14 cellular contexts compared by ENCODE assay signal in the genomic region with DNA sequence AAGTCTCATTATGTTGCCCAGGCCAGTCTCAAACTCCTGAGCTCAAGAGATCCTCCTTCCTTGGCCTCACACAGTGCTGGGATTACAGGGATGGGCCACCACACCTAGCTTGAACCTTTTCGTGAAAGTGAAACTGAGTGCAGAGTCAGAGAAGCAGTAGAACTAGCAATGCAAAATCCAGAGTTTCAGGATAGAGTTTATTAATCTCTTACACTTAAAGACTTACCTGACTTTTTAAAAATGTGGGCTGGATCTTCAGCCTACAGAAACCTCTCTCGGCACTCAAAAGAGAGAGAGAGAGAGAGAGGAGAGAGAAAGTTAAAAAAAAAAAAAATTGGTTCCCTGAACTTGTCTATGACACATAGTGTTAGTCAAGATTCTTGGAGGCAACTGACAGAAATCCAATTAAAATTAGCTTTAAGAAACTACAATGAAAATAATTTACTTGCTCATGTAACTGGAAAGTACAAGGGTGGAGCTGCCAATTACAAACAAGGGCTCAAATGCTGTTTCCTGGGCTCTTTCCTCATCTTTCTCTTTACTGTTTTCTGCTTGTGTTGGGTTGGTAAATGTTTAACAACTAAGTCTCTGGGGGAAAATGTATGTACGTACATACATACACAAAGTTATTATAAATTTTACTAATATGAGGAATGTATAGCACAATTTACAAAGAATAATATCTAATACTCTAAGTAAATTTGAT.
DNase-seq lines count a peak whose midpoint lies in the region; ATAC-seq and TF ChIP-seq lines count a peak whose summit lies in the region.
"Had no signal": no experiment of that assay in that cellular context is flagged by ENCODE, and none has a peak within 500 bp of the region (broad histone marks: within the 10 kb centered on the region; RNA-seq: fewer than 3 reads in every experiment).

No MANE protein-coding gene starts in this region.

- WGBS in adrenal gland, 4 donors = 76 to 94% (median 86%) methylated on average over 3 of the region's 3 CpGs

- H3K36me3 ChIP-seq in adrenal gland (replicated peaks in 1 of 2) = no peaks in the 10 kb centered on the region
- H3K36me3 ChIP-seq: gastroesophageal sphincter, uterus had no signal

- DNase-seq in activated naive CD4-positive, alpha-beta T cell treated with anti-CD3 and anti-CD28 coated beads for 36 hours = no peak
- DNase-seq in LoVo (ENCODE audit: low spot score) (peak; percentile 8), renal cortical epithelial cell (ENCODE audit: low read depth) (peak; percentile 40), NOMO-1 (lab: John Stamatoyannopoulos, UW; ENCODE audit: unreplicated experiment in 2 of 2) (no peak), progenitor cell of endocrine pancreas (ENCODE audit: low spot score, unreplicated experiment) (no peak), adrenal gland (no peak)
- DNase-seq: activated CD4-positive, alpha-beta T cell treated with anti-CD3 and anti-CD28 coated beads, Interleukin-2, amount 50 U/mL, for 48 hours; activated effector memory CD4-positive, alpha-beta T cell treated with anti-CD3 and anti-CD28 coated beads, Interleukin-2, amount 50 U/mL, for 16 hours; uterus had no signal

- no peak for TF ChIP-seq POLR2A in adrenal gland (IDR thresholded peaks at IDR 0.05)

- peaks cover 5% of the 10 kb centered on the region for H3K9me3 Mint-ChIP-seq in activated naive CD4-positive, alpha-beta T cell treated with anti-CD3 and anti-CD28 coated beads, Interleukin-2, amount 50 U/mL, for 24 hours
- peaks cover 8% of the 10 kb centered on the region for H3K9me3 Mint-ChIP-seq in activated naive CD4-positive, alpha-beta T cell treated with anti-CD3 and anti-CD28 coated beads for 36 hours
- peaks cover 11% of the 10 kb centered on the region for H3K9me3 Mint-ChIP-seq in progenitor cell of endocrine pancreas (ENCODE audit: low read depth)

- no peak overlapping the region for H3K27ac Mint-ChIP-seq in activated naive CD4-positive, alpha-beta T cell treated with anti-CD3 and anti-CD28 coated beads, Interleukin-2, amount 50 U/mL, for 24 hours
- H3K27ac Mint-ChIP-seq in activated naive CD4-positive, alpha-beta T cell treated with anti-CD3 and anti-CD28 coated beads for 36 hours = no peak overlapping the region
- no peak overlapping the region for H3K27ac Mint-ChIP-seq in progenitor cell of endocrine pancreas
- H3K27ac Mint-ChIP-seq: stimulated activated memory B cell treated with anti-CD40 and anti-IgM and Interleukin-4, amounts not matched to agents 10 μg/mL and 1 μg/mL and 100 μg/mL, for 72 hours; T-helper 2 cell treated with Interferon-gamma antibody and Interleukin-4, amounts not matched to agents 5 μg/mL and 100 μg/mL, for 36 hours had no signal

- CTCF ChIA-PET in activated naive CD4-positive, alpha-beta T cell treated with anti-CD3 and anti-CD28 coated beads for 36 hours (lab: Charles Lee) = interaction anchor here (0.6 to 1.3 kb wide), 5 partner anchors 11 to 233 kb away, joined by 3 to 7 read pairs (median 3); no protein-coding TSS in a partner anchor

- H3K4me1 Mint-ChIP-seq in activated naive CD4-positive, alpha-beta T cell treated with anti-CD3 and anti-CD28 coated beads, Interleukin-2, amount 50 U/mL, for 24 hours = peaks cover 40% of the 10 kb centered on the region
- H3K4me1 Mint-ChIP-seq in activated naive CD4-positive, alpha-beta T cell treated with anti-CD3 and anti-CD28 coated beads for 36 hours (ENCODE audit: low read depth) = peaks cover 32% of the 10 kb centered on the region
- peaks cover 13% of the 10 kb centered on the region for H3K4me1 Mint-ChIP-seq in progenitor cell of endocrine pancreas (ENCODE audit: low read depth)
- H3K4me1 Mint-ChIP-seq: stimulated activated memory B cell treated with anti-CD40 and anti-IgM and Interleukin-4, amounts not matched to agents 10 μg/mL and 1 μg/mL and 100 μg/mL, for 72 hours had no signal

- H3K36me3 Mint-ChIP-seq in activated naive CD4-positive, alpha-beta T cell treated with anti-CD3 and anti-CD28 coated beads, Interleukin-2, amount 50 U/mL, for 24 hours = peaks cover 3% of the 10 kb centered on the region
- no peaks in the 10 kb centered on the region for H3K36me3 Mint-ChIP-seq in activated naive CD4-positive, alpha-beta T cell treated with anti-CD3 and anti-CD28 coated beads for 36 hours (ENCODE audit: low read depth)
- H3K36me3 Mint-ChIP-seq in progenitor cell of endocrine pancreas (ENCODE audit: insufficient read depth) = peaks cover 3% of the 10 kb centered on the region
- H3K36me3 Mint-ChIP-seq: stimulated activated memory B cell treated with anti-CD40 and anti-IgM and Interleukin-4, amounts not matched to agents 10 μg/mL and 1 μg/mL and 100 μg/mL, for 72 hours had no signal

- peak overlapping the region; percentile 8 for H3K4me3 Mint-ChIP-seq in activated naive CD4-positive, alpha-beta T cell treated with anti-CD3 and anti-CD28 coated beads, Interleukin-2, amount 50 U/mL, for 24 hours
- H3K4me3 Mint-ChIP-seq in activated naive CD4-positive, alpha-beta T cell treated with anti-CD3 and anti-CD28 coated beads for 36 hours = no peak overlapping the region
- H3K4me3 Mint-ChIP-seq in progenitor cell of endocrine pancreas (ENCODE audit: low read depth) = no peak overlapping the region
- H3K4me3 Mint-ChIP-seq: stimulated activated memory B cell treated with anti-CD40 and anti-IgM and Interleukin-4, amounts not matched to agents 10 μg/mL and 1 μg/mL and 100 μg/mL, for 72 hours had no signal

- TF ChIP-seq CTCF in progenitor cell of endocrine pancreas (IDR thresholded peaks at IDR 0.05; ENCODE audit: unreplicated experiment) (no peak), adrenal gland (IDR thresholded peaks at IDR 0.05) (no peak)

- no peak overlapping the region for H3K4me3 ChIP-seq in adrenal gland
- H3K4me3 ChIP-seq: gastroesophageal sphincter, uterus had no signal

- H3K27me3 ChIP-seq in adrenal gland = no peaks in the 10 kb centered on the region
- H3K27me3 ChIP-seq: gastroesophageal sphincter, uterus had no signal

- intact Hi-C loops in activated naive CD4-positive, alpha-beta T cell treated with anti-CD3 and anti-CD28 coated beads for 36 hours (cut with micrococcal nuclease) = no loop called here
- intact Hi-C loops in adrenal gland (cut with DNase I) = no loop called here

- H3K9me3 ChIP-seq in adrenal gland (replicated peaks in 1 of 3) = no peaks in the 10 kb centered on the region
- H3K9me3 ChIP-seq: uterus had no signal

- ATAC-seq in HG02588 (IDR thresholded peaks at IDR 0.05; ENCODE audit: unreplicated experiment) = peak; percentile 55
- ATAC-seq: gastroesophageal sphincter had no signal

- H3K27ac ChIP-seq in adrenal gland = no peak overlapping the region
- H3K27ac ChIP-seq: gastroesophageal sphincter, uterus had no signal

- no peaks in the 10 kb centered on the region for H3K27me3 Mint-ChIP-seq in activated naive CD4-positive, alpha-beta T cell treated with anti-CD3 and anti-CD28 coated beads, Interleukin-2, amount 50 U/mL, for 24 hours
- no peaks in the 10 kb centered on the region for H3K27me3 Mint-ChIP-seq in activated naive CD4-positive, alpha-beta T cell treated with anti-CD3 and anti-CD28 coated beads for 36 hours (ENCODE audit: low read depth)
- no peaks in the 10 kb centered on the region for H3K27me3 Mint-ChIP-seq in progenitor cell of endocrine pancreas
- H3K27me3 Mint-ChIP-seq: stimulated activated memory B cell treated with anti-CD40 and anti-IgM and Interleukin-4, amounts not matched to agents 10 μg/mL and 1 μg/mL and 100 μg/mL, for 72 hours had no signal

- no peaks in the 10 kb centered on the region for H3K4me1 ChIP-seq in adrenal gland (replicated peaks in 1 of 2)
- H3K4me1 ChIP-seq: gastroesophageal sphincter, uterus had no signal

Comparison
In these comparisons a context has a peak if more than half of its experiments do, and no peak if none do; other contexts are left out.
1. DNase-seq: peak in LoVo (single experiment) and renal cortical epithelial cell (single experiment); none in activated naive CD4-positive, alpha-beta T cell treated with anti-CD3 and anti-CD28 coated beads for 36 hours (single experiment), NOMO-1 (0 of 2), progenitor cell of endocrine pancreas (single experiment) and adrenal gland (0 of 7).